In genomic region chr6:27098956-27099355, GRCh38 we compare ENCODE assay signal across 3 cellular contexts.
"Had no signal": no experiment of that assay in that cellular context is flagged by ENCODE, and none has a peak within 500 bp of the region (broad histone marks: within the 10 kb centered on the region; RNA-seq: fewer than 3 reads in every experiment).

No MANE protein-coding gene starts in this region.

- ATAC-seq: GM12878 had no signal

- DNase-seq: GDM1, GF-D8 had no signal

- H3K4me3 ChIP-seq: GM12878 had no signal
